Comparison of ENCODE assay signal across 1 cellular context in the genomic region with DNA sequence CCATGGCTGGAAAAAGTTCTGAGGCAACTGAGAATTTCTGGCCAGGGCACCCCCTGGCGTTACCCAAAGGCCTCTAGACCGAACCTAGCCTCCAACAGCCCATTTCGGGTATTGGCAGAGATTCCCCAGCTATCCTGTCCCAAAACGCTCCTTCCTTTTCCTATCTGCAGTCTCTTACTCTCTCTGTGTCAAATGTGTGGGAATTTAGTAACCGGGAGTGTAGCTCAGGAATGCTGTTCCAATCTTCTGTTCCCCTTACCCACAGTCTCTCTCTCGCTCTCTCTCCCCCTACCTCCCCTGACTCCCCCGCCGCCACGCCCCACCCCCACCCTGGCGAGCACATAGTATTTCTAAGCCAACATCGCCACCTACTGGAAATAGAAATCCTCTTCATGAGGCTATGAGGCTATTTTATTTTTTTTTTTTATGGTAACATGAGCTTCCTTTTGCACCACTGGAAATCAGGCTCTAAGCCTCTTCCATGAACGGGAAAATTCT.
A peak's percentile ranks its signal among the peaks of the same experiment; 100 is the strongest.
TF ChIP-seq lines count a peak whose summit lies in the region.

No MANE protein-coding gene starts in this region.

TF ChIP-seq in HEK293, 187 proteins besides CTCF, POLR2A, EP300 and RAD21 (continued from another document):
- TF ChIP-seq ZNF174 (tag by site-specific recombination; IDR thresholded peaks at IDR 0.05) (no peak), OSR2 (tag by site-specific recombination; IDR thresholded peaks at IDR 0.05) (no peak), ZNF202 (tag by site-specific recombination; IDR thresholded peaks at IDR 0.05; ENCODE audit: borderline replicate concordance) (peak; percentile 81; the same call in 1 of the 2 replicates), ZNF404 (tag by site-specific recombination; IDR thresholded peaks at IDR 0.05) (no peak), ZNF324 (tag by site-specific recombination; IDR thresholded peaks at IDR 0.05) (no peak), ZNF449 (tag by site-specific recombination; IDR thresholded peaks at IDR 0.05) (no peak), ZNF394 (tag by site-specific recombination; IDR thresholded peaks at IDR 0.05; ENCODE audit: borderline replicate concordance) (no peak), KLF7 (tag by site-specific recombination; IDR thresholded peaks at IDR 0.05; ENCODE audit: borderline replicate concordance) (no peak), KLF10 (tag by site-specific recombination; IDR thresholded peaks at IDR 0.05) (no peak), MEIS1 (CRISPR knock-in tag; IDR thresholded peaks at IDR 0.05; ENCODE audit: borderline replicate concordance) (no peak), ZNF654 (tag by site-specific recombination; IDR thresholded peaks at IDR 0.05; ENCODE audit: low read depth) (peak; percentile 75), ZSCAN23 (tag by site-specific recombination; IDR thresholded peaks at IDR 0.05) (no peak), ZNF132 (tag by site-specific recombination; IDR thresholded peaks at IDR 0.05; ENCODE audit: borderline replicate concordance) (no peak), ZNF19 (tag by site-specific recombination; IDR thresholded peaks at IDR 0.05; ENCODE audit: low read depth) (no peak), SP2 (tag by site-specific recombination; IDR thresholded peaks at IDR 0.05) (no peak), HOXD13 (CRISPR knock-in tag; IDR thresholded peaks at IDR 0.05; ENCODE audit: borderline replicate concordance) (no peak), ZNF544 (tag by site-specific recombination; IDR thresholded peaks at IDR 0.05) (no peak), ZBTB17 (tag by site-specific recombination; IDR thresholded peaks at IDR 0.05) (0 out of 2 replicates have a peak, but pooled peaks have one; percentile 10), ZSCAN18 (tag by site-specific recombination; IDR thresholded peaks at IDR 0.05) (no peak), ZNF112 (tag by site-specific recombination; IDR thresholded peaks at IDR 0.05) (no peak), ZSCAN16 (tag by site-specific recombination; IDR thresholded peaks at IDR 0.05) (no peak), TCF7L2 (IDR thresholded peaks at IDR 0.05; ENCODE audit: borderline replicate concordance, low read depth, low read length) (no peak), ZNF843 (tag by site-specific recombination; IDR thresholded peaks at IDR 0.05) (no peak), ZXDB (tag by site-specific recombination; IDR thresholded peaks at IDR 0.05) (no peak), ZNF221 (tag by site-specific recombination; IDR thresholded peaks at IDR 0.05; ENCODE audit: borderline replicate concordance) (no peak), ZFP3 (tag by site-specific recombination; IDR thresholded peaks at IDR 0.05; ENCODE audit: low read depth) (no peak), MYNN (tag by site-specific recombination; IDR thresholded peaks at IDR 0.05; ENCODE audit: borderline replicate concordance) (no peak), ZNF701 (tag by site-specific recombination; IDR thresholded peaks at IDR 0.05) (no peak), ZNF24 (tag by site-specific recombination; IDR thresholded peaks at IDR 0.05) (no peak), ZNF280D (tag by site-specific recombination; IDR thresholded peaks at IDR 0.05) (no peak), ZNF560 (tag by site-specific recombination; IDR thresholded peaks at IDR 0.05; ENCODE audit: borderline replicate concordance) (no peak), ZBTB49 (tag by site-specific recombination; IDR thresholded peaks at IDR 0.05; ENCODE audit: low read depth) (no peak), ZNF677 (tag by site-specific recombination; IDR thresholded peaks at IDR 0.05) (no peak), ZBTB10 (tag by site-specific recombination; IDR thresholded peaks at IDR 0.05) (no peak), SETDB1 (IDR thresholded peaks at IDR 0.05; ENCODE audit: insufficient read length, low read length) (no peak), ZNF596 (tag by site-specific recombination; IDR thresholded peaks at IDR 0.05) (0 out of 2 replicates have a peak, but pooled peaks have one; percentile 26), ZNF529 (tag by site-specific recombination; IDR thresholded peaks at IDR 0.05; ENCODE audit: insufficient replicate concordance) (no peak)
- TF ChIP-seq, protein P1, sequence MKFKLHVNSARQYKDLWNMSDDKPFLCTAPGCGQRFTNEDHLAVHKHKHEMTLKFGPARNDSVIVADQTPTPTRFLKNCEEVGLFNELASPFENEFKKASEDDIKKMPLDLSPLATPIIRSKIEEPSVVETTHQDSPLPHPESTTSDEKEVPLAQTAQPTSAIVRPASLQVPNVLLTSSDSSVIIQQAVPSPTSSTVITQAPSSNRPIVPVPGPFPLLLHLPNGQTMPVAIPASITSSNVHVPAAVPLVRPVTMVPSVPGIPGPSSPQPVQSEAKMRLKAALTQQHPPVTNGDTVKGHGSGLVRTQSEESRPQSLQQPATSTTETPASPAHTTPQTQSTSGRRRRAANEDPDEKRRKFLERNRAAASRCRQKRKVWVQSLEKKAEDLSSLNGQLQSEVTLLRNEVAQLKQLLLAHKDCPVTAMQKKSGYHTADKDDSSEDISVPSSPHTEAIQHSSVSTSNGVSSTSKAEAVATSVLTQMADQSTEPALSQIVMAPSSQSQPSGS (tag by site-specific recombination; IDR thresholded peaks at IDR 0.05; ENCODE audit: low read depth), result no peak
- TF ChIP-seq, protein P2, sequence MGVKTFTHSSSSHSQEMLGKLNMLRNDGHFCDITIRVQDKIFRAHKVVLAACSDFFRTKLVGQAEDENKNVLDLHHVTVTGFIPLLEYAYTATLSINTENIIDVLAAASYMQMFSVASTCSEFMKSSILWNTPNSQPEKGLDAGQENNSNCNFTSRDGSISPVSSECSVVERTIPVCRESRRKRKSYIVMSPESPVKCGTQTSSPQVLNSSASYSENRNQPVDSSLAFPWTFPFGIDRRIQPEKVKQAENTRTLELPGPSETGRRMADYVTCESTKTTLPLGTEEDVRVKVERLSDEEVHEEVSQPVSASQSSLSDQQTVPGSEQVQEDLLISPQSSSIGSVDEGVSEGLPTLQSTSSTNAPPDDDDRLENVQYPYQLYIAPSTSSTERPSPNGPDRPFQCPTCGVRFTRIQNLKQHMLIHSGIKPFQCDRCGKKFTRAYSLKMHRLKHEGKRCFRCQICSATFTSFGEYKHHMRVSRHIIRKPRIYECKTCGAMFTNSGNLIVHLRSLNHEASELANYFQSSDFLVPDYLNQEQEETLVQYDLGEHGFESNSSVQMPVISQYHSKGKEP (tag by site-specific recombination; IDR thresholded peaks at IDR 0.05), result no peak
- TF ChIP-seq, protein P3, sequence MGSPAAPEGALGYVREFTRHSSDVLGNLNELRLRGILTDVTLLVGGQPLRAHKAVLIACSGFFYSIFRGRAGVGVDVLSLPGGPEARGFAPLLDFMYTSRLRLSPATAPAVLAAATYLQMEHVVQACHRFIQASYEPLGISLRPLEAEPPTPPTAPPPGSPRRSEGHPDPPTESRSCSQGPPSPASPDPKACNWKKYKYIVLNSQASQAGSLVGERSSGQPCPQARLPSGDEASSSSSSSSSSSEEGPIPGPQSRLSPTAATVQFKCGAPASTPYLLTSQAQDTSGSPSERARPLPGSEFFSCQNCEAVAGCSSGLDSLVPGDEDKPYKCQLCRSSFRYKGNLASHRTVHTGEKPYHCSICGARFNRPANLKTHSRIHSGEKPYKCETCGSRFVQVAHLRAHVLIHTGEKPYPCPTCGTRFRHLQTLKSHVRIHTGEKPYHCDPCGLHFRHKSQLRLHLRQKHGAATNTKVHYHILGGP (tag by site-specific recombination; IDR thresholded peaks at IDR 0.05), result no peak
- TF ChIP-seq, protein P4, sequence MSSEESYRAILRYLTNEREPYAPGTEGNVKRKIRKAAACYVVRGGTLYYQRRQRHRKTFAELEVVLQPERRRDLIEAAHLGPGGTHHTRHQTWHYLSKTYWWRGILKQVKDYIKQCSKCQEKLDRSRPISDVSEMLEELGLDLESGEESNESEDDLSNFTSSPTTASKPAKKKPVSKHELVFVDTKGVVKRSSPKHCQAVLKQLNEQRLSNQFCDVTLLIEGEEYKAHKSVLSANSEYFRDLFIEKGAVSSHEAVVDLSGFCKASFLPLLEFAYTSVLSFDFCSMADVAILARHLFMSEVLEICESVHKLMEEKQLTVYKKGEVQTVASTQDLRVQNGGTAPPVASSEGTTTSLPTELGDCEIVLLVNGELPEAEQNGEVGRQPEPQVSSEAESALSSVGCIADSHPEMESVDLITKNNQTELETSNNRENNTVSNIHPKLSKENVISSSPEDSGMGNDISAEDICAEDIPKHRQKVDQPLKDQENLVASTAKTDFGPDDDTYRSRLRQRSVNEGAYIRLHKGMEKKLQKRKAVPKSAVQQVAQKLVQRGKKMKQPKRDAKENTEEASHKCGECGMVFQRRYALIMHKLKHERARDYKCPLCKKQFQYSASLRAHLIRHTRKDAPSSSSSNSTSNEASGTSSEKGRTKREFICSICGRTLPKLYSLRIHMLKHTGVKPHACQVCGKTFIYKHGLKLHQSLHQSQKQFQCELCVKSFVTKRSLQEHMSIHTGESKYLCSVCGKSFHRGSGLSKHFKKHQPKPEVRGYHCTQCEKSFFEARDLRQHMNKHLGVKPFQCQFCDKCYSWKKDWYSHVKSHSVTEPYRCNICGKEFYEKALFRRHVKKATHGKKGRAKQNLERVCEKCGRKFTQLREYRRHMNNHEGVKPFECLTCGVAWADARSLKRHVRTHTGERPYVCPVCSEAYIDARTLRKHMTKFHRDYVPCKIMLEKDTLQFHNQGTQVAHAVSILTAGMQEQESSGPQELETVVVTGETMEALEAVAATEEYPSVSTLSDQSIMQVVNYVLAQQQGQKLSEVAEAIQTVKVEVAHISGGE (tag by site-specific recombination; conservative IDR thresholded peaks at IDR 0.05; ENCODE audit: low read depth), result no peak
